ENCODE assay signal across 8 cellular contexts in the genomic region with DNA sequence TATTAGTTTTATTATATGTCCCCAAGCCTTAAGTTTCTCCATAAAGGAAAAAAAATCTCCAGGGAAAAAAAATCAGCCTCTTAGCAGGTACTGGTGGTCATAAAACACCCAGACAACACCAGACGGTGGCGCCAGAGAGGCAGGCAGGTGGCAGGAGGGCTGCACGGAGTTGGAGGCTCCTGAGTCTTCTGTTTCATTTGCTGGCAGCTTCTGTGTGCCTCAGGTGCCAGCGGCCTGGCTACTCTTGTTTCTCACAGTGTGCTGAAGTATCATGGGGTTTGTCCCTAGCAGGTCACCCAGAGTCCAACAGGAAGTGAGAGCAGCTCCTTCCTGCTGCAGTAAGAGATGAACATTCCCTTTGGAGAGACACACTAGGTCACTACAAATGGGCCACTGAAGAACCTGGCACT.
DNase-seq lines count a peak whose midpoint lies in the region; ATAC-seq and TF ChIP-seq lines count a peak whose summit lies in the region.

No MANE protein-coding gene starts in this region.

- peaks cover 5% of the 10 kb centered on the region for H3K4me1 Mint-ChIP-seq in activated T-helper 1 cell treated with anti-CD3 and anti-CD28 coated beads, Interleukin-12 subunit alpha, Interleukin-12 subunit beta, Interleukin-2, Interleukin-4 antibody, amounts not matched to agents 30 ng/mL and 10 ng/mL and 1 ng/mL, durations not matched to agents 14 hours and 24 hours and 36 hours (ENCODE audit: low read depth)

- no peak overlapping the region for H3K4me3 Mint-ChIP-seq in activated T-helper 1 cell treated with anti-CD3 and anti-CD28 coated beads, Interleukin-12 subunit alpha, Interleukin-12 subunit beta, Interleukin-2, Interleukin-4 antibody, amounts not matched to agents 30 ng/mL and 10 ng/mL and 1 ng/mL, durations not matched to agents 14 hours and 24 hours and 36 hours

- ATAC-seq in GM21786 (IDR thresholded peaks at IDR 0.05; ENCODE audit: unreplicated experiment): peak; percentile 92

- H3K27me3 ChIP-seq in Karpas-422 (ENCODE audit: low read length): no peaks in the 10 kb centered on the region
- no peaks in the 10 kb centered on the region for H3K27me3 ChIP-seq in testis

- H3K4me3 ChIP-seq in Karpas-422 (ENCODE audit: low read length) (no peak overlapping the region), foreskin fibroblast (ENCODE audit: low read depth in 1 of 2, low read length in 2 of 2) (no peak overlapping the region), testis (no peak overlapping the region)

- no peaks in the 10 kb centered on the region for H3K9me3 Mint-ChIP-seq in activated T-helper 1 cell treated with anti-CD3 and anti-CD28 coated beads, Interleukin-12 subunit alpha, Interleukin-12 subunit beta, Interleukin-2, Interleukin-4 antibody, amounts not matched to agents 30 ng/mL and 10 ng/mL and 1 ng/mL, durations not matched to agents 14 hours and 24 hours and 36 hours

- DNase-seq in EH (ENCODE audit: low read depth) (peak; percentile 86), Karpas-422 (peak; percentile 87), RKO (ENCODE audit: low spot score) (peak; percentile 77), foreskin fibroblast (peak; percentile 74 to 92), occipital lobe (lab: John Stamatoyannopoulos, UW) (peak; percentile 24), testis (peak; percentile 93)
- DNase-seq in activated T-helper 1 cell treated with anti-CD3 and anti-CD28 coated beads, Interleukin-12 subunit alpha, Interleukin-12 subunit beta, Interleukin-2, Interleukin-4 antibody, amounts not matched to agents 30 ng/mL and 10 ng/mL and 1 ng/mL, durations not matched to agents 14 hours and 24 hours and 36 hours (ENCODE audit: low spot score): peak; percentile 69

- no peaks in the 10 kb centered on the region for H4K20me1 ChIP-seq in Karpas-422 (ENCODE audit: insufficient read depth, low read depth, low read length)

- no peak overlapping the region for H3K9ac ChIP-seq in Karpas-422 (ENCODE audit: low read length)

- no peak overlapping the region for H2AFZ ChIP-seq in Karpas-422 (ENCODE audit: low read length)

- H3K4me1 ChIP-seq in Karpas-422 (ENCODE audit: low read length): peaks cover 30% of the 10 kb centered on the region
- peaks cover 23% of the 10 kb centered on the region for H3K4me1 ChIP-seq in testis

- no peaks in the 10 kb centered on the region for H3K36me3 ChIP-seq in Karpas-422 (ENCODE audit: insufficient read depth, low read length)
- H3K36me3 ChIP-seq in testis (ENCODE audit: low read depth, missing control alignments): no peaks in the 10 kb centered on the region

- no peak overlapping the region for H3K27ac Mint-ChIP-seq in activated T-helper 1 cell treated with anti-CD3 and anti-CD28 coated beads, Interleukin-12 subunit alpha, Interleukin-12 subunit beta, Interleukin-2, Interleukin-4 antibody, amounts not matched to agents 30 ng/mL and 10 ng/mL and 1 ng/mL, durations not matched to agents 14 hours and 24 hours and 36 hours

- H3K4me2 ChIP-seq in Karpas-422 (ENCODE audit: low read depth, low read length, poor library complexity, severe bottlenecking): no peak overlapping the region

- no peaks in the 10 kb centered on the region for H3K9me2 ChIP-seq in Karpas-422 (replicated peaks; ENCODE audit: insufficient read depth, low read length)

- no peaks in the 10 kb centered on the region for H3K9me3 ChIP-seq in Karpas-422 (ENCODE audit: low read length)
- H3K9me3 ChIP-seq in testis: no peaks in the 10 kb centered on the region

- no peaks in the 10 kb centered on the region for H3K79me2 ChIP-seq in Karpas-422 (ENCODE audit: low read length)

- WGBS in testis, 2 donors: 12 to 17% methylated on average over 3 to 4 of the region's 4 CpGs

- no peak overlapping the region for H3K27ac ChIP-seq in Karpas-422 (ENCODE audit: low read length)
- H3K27ac ChIP-seq in testis: no peak overlapping the region

- no peak for TF ChIP-seq POLR2A in testis (IDR thresholded peaks at IDR 0.05)

- peaks cover 16% of the 10 kb centered on the region for H3K27me3 Mint-ChIP-seq in activated T-helper 1 cell treated with anti-CD3 and anti-CD28 coated beads, Interleukin-12 subunit alpha, Interleukin-12 subunit beta, Interleukin-2, Interleukin-4 antibody, amounts not matched to agents 30 ng/mL and 10 ng/mL and 1 ng/mL, durations not matched to agents 14 hours and 24 hours and 36 hours (ENCODE audit: insufficient read depth)

- intact Hi-C loops in activated T-helper 1 cell treated with anti-CD3 and anti-CD28 coated beads, Interleukin-12 subunit alpha, Interleukin-12 subunit beta, Interleukin-2, Interleukin-4 antibody, amounts not matched to agents 30 ng/mL and 10 ng/mL and 1 ng/mL, durations not matched to agents 14 hours and 24 hours and 36 hours (cut with micrococcal nuclease): loop anchor here (1.0 kb wide), 3 partner anchors 26 to 199 kb away; partner anchors contain the start of gene GADD45A
- intact Hi-C loops in testis (cut with DNase I; ENCODE audit: low total_unique reads): no loop called here

- peak; percentile 96 for TF ChIP-seq CTCF in foreskin fibroblast (IDR thresholded peaks at IDR 0.05; ENCODE audit: low read depth, low read length)
- peak; percentile 31 to 70 (median 67) for TF ChIP-seq CTCF in testis (IDR thresholded peaks at IDR 0.05)

- H3K36me3 Mint-ChIP-seq in activated T-helper 1 cell treated with anti-CD3 and anti-CD28 coated beads, Interleukin-12 subunit alpha, Interleukin-12 subunit beta, Interleukin-2, Interleukin-4 antibody, amounts not matched to agents 30 ng/mL and 10 ng/mL and 1 ng/mL, durations not matched to agents 14 hours and 24 hours and 36 hours (ENCODE audit: low read depth): no peaks in the 10 kb centered on the region

Comparison
In these comparisons a context has a peak if more than half of its experiments do, and no peak if none do; other contexts are left out.
1. DNase-seq: peak in every context shown above with its lines; median percentile 93 in testis; 87 in Karpas-422; 86 in EH; 83 in foreskin fibroblast; 77 in RKO; 69 in activated T-helper 1 cell treated with anti-CD3 and anti-CD28 coated beads, Interleukin-12 subunit alpha, Interleukin-12 subunit beta, Interleukin-2, Interleukin-4 antibody, amounts not matched to agents 30 ng/mL and 10 ng/mL and 1 ng/mL, durations not matched to agents 14 hours and 24 hours and 36 hours; 24 in occipital lobe.